ENCODE assay signal across 19 cellular contexts in the genomic region with DNA sequence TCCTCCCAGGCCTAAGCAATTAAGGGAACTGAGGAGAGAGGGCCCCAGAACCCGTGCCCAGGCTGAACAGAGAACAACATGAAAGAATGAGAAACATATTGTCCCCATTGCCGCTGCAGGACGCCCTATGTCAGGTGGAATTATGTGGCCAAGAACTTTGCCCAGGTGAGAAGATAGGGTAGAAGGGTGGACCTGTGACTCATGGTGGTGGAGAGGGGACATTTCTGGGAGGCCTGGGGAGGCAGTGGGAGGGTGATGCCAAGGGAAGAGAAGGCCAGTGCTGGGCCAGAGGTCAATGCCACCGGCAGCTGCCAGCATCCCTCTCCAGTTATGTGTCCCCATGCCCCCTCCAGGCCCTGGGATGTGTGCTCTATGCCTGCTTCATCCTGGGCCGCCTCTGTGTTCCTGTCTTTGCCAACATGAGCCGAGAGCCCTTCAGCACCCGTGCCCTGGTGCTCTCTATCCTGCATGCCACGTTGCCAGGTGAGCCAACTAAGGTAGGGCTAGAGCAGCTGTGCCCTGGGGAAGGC. TPM values are rescaled to one million over a fixed set of nuclear protein-coding genes. Genes with fewer than 3 reads are reported as not detected.
DNase-seq lines count a peak whose midpoint lies in the region; ATAC-seq, FAIRE-seq and TF ChIP-seq lines count a peak whose summit lies in the region.
"Had no signal": no experiment of that assay in that cellular context is flagged by ENCODE, and none has a peak within 500 bp of the region (broad histone marks: within the 10 kb centered on the region; RNA-seq: fewer than 3 reads in every experiment).

No MANE protein-coding gene starts in this region.

- FAIRE-seq in small intestine (lab: Jason Lieb, UNC), result no peak
- FAIRE-seq in D721Med (lab: Jason Lieb, UNC), result no peak
- FAIRE-seq: A549, GM12892, GM18507, H54 had no signal

- H3K4me1 ChIP-seq in small intestine (ENCODE audit: control insufficient read depth in 2 of 2, insufficient read depth in 1 of 2, low read depth in 1 of 2, low read length in 1 of 2) (no peaks in the 10 kb centered on the region), HAP-1 (no peaks in the 10 kb centered on the region)

- H3K36me3 ChIP-seq in H7 (replicated peaks; ENCODE audit: control insufficient read depth, insufficient read depth, low read length) (no peaks in the 10 kb centered on the region), small intestine (ENCODE audit: control insufficient read depth in 2 of 2, insufficient read depth in 2 of 2, low read length in 2 of 2) (no peaks in the 10 kb centered on the region), HAP-1 (replicated peaks) (no peaks in the 10 kb centered on the region)

- in situ Hi-C loops in HAP-1 (cut with MboI; ENCODE audit: low sequenced_read_pairs), result no loop called here

- WGBS in small intestine, 3 donors, result 48 to 80% (median 52%) methylated on average over 8 of the region's 8 CpGs

- H3K9me3 ChIP-seq in small intestine (ENCODE audit: control insufficient read depth, low read depth) (no peaks in the 10 kb centered on the region), HAP-1 (no peaks in the 10 kb centered on the region)
- H3K9me3 ChIP-seq: A549, Caco-2 had no signal

- ATAC-seq in HG02763 (IDR thresholded peaks at IDR 0.05; ENCODE audit: unreplicated experiment), result no peak
- ATAC-seq: A549 had no signal

- TF ChIP-seq CTCF in coronary artery (IDR thresholded peaks at IDR 0.05) (no peak), D721Med (IDR thresholded peaks at IDR 0.05; ENCODE audit: insufficient read depth, missing control alignments) (no peak)

- H3K4me3 ChIP-seq in H7 (ENCODE audit: insufficient read depth, low read depth, low read length) (no peak overlapping the region), coronary artery (no peak overlapping the region), small intestine (ENCODE audit: low read depth in 1 of 2, low read length in 2 of 2) (no peak overlapping the region), HAP-1 (no peak overlapping the region)
- H3K4me3 ChIP-seq: A549, GM23248 had no signal

- H3K27ac ChIP-seq in coronary artery (no peak overlapping the region), small intestine (ENCODE audit: low read depth in 1 of 2, low read length in 1 of 2) (peak overlapping the region in 1 of 2 donors; percentile 56)
- H3K27ac ChIP-seq: A549, C4-2B, GM23248 had no signal

- H3K27me3 ChIP-seq in H7 (ENCODE audit: control insufficient read depth, insufficient read depth, low read length) (peaks cover 2% of the 10 kb centered on the region), small intestine (ENCODE audit: control insufficient read depth in 2 of 2, insufficient read depth in 2 of 2, low read length in 2 of 2) (no peaks in the 10 kb centered on the region), HAP-1 (ENCODE audit: low read depth) (no peaks in the 10 kb centered on the region)

- DNase-seq in H7 (peak; percentile 12), coronary artery (ENCODE audit: low spot score) (peak; percentile 60), mesenteric fat pad (ENCODE audit: low spot score) (peak; percentile 60), small intestine (peak; percentile 88), HAP-1 (ENCODE audit: low spot score in 2 of 2) (no peak), D721Med (ENCODE audit: insufficient read length, low spot score) (no peak)
- DNase-seq: AML-193; Caco-2; CD4-positive, alpha-beta T cell; DMS153; DMS79 treated with DMSO at 0.1 percent for 48 hours; GM23248; KG1 had no signal

RNA-seq across cellular contexts. Expression of gene SOAT2, which starts 15.6 kb away (rescaled TPM):
- total RNA-seq in H7 (2014; rRNA removed; shearing (Covaris generic)), result not detected in 2 replicates
- total RNA-seq in mesenteric fat pad, result not detected
- polyA plus RNA-seq in small intestine, result 10 to 100 TPM in 2 of 3 donors, 1 to 10 TPM in 1; 4.2 to 94.0 (median 77.4) TPM
- total RNA-seq: GM23248 had no signal

RNA-seq across cellular contexts. Expression of gene IGFBP6, which starts 21.4 kb away (rescaled TPM):
- total RNA-seq in H7 (2014; rRNA removed; shearing (Covaris generic)), result 10.8 and 17.5 TPM in 2 replicates
- total RNA-seq in mesenteric fat pad, result 195 TPM
- 100 to 1,000 TPM in 1 of 3 donors, 1 to 10 TPM in 2; 3.4 to 135 (median 8.4) TPM for polyA plus RNA-seq in small intestine

RNA-seq across cellular contexts. Expression of gene SPRYD3, which starts 39.6 kb away (rescaled TPM):
- 8.3 and 8.7 TPM in 2 replicates for total RNA-seq in H7 (2014; rRNA removed; shearing (Covaris generic))
- total RNA-seq in mesenteric fat pad, result 46.2 TPM
- polyA plus RNA-seq in small intestine, result 10 to 100 TPM; 19.7 to 37.6 (median 20.3) TPM

Comparison
In these comparisons a context has a peak if more than half of its experiments do, and no peak if none do; other contexts are left out.
1. DNase-seq: peak in H7 (single experiment), coronary artery (single experiment), mesenteric fat pad (single experiment) and small intestine (single experiment); none in HAP-1 (0 of 2) and D721Med (single experiment).
2. RNA of gene IGFBP6, which starts 21.4 kb away (total RNA-seq): 195 TPM in mesenteric fat pad (single experiment); 10.8 to 17.5 TPM in H7; every median in the first group is over 10 times any median in the second.